Comparison of ENCODE assay signal across 8 cellular contexts in genomic region chrX:70664726-70665125, GRCh38.
A peak's percentile ranks its signal among the peaks of the same experiment; 100 is the strongest.
DNase-seq lines count a peak whose midpoint lies in the region; ATAC-seq lines count a peak whose summit lies in the region.

No MANE protein-coding gene starts in this region.

- no peak overlapping the region for H3K4me3 Mint-ChIP-seq in activated T-cell treated with anti-CD3 and anti-CD28 coated beads, Interleukin-2, amount 50 U/mL, for 72 hours

- H3K4me1 Mint-ChIP-seq in activated T-cell treated with anti-CD3 and anti-CD28 coated beads, Interleukin-2, amount 50 U/mL, for 72 hours (ENCODE audit: low read depth), result no peaks in the 10 kb centered on the region

- no peaks in the 10 kb centered on the region for H3K36me3 Mint-ChIP-seq in activated T-cell treated with anti-CD3 and anti-CD28 coated beads, Interleukin-2, amount 50 U/mL, for 72 hours (ENCODE audit: insufficient read depth in 2 of 2)

- peak in 1 of 2 donors; percentile 15 for DNase-seq in activated T-cell treated with anti-CD3 and anti-CD28 coated beads, Interleukin-2, amount 50 U/mL, for 72 hours
- DNase-seq in activated T-cell treated with anti-CD3 and anti-CD28 coated beads, Interleukin-2, amount 50 U/mL, for 1 hour, result no peak
- DNase-seq in NCI-H1105 (lab: John Stamatoyannopoulos, UW) (peak; percentile 17), cerebellar cortex (ENCODE audit: low spot score) (peak; percentile 19), non-pigmented ciliary epithelial cell (ENCODE audit: low read depth) (peak; percentile 2)

- no peaks in the 10 kb centered on the region for H3K9me3 Mint-ChIP-seq in activated T-cell treated with anti-CD3 and anti-CD28 coated beads, Interleukin-2, amount 50 U/mL, for 72 hours

- peaks cover 48% of the 10 kb centered on the region for H3K27me3 Mint-ChIP-seq in activated T-cell treated with anti-CD3 and anti-CD28 coated beads, Interleukin-2, amount 50 U/mL, for 72 hours (ENCODE audit: low read depth)

- peak; percentile 77 to 86 for ATAC-seq in activated T-cell treated with anti-CD3 and anti-CD28 coated beads, Interleukin-2, amount 50 U/mL, for 72 hours (replicated peaks in 1 of 2)
- no peak for ATAC-seq in GM19351 (IDR thresholded peaks at IDR 0.05; ENCODE audit: unreplicated experiment)
- ATAC-seq in HG02571 (IDR thresholded peaks at IDR 0.05; ENCODE audit: unreplicated experiment), result no peak
- no peak for ATAC-seq in HG02870 (IDR thresholded peaks at IDR 0.05; ENCODE audit: unreplicated experiment)

- H3K27ac Mint-ChIP-seq in activated T-cell treated with anti-CD3 and anti-CD28 coated beads, Interleukin-2, amount 50 U/mL, for 72 hours, result no peak overlapping the region

Comparison
In these comparisons a context has a peak if more than half of its experiments do, and no peak if none do; other contexts are left out.
1. ATAC-seq: peak in activated T-cell treated with anti-CD3 and anti-CD28 coated beads, Interleukin-2, amount 50 U/mL, for 72 hours (2 of 2); none in GM19351 (single experiment), HG02571 (single experiment) and HG02870 (single experiment).